In genomic region chr6:135938588-135939215, GRCh38 we compare ENCODE assay signal across 8 cellular contexts.
DNase-seq lines count a peak whose midpoint lies in the region; ATAC-seq and TF ChIP-seq lines count a peak whose summit lies in the region.

No MANE protein-coding gene starts in this region.

- H3K36me3 ChIP-seq in HAP-1 (replicated peaks) (no peaks in the 10 kb centered on the region), gastroesophageal sphincter (no peaks in the 10 kb centered on the region), sigmoid colon (no peaks in the 10 kb centered on the region)

- H3K4me1 ChIP-seq in HAP-1 (0 out of 2 replicates have a peak, but pooled peaks cover 3% of the 10 kb centered on the region), gastroesophageal sphincter (peaks cover 0 to 13% (median 0%) of the 10 kb centered on the region in 3 donors), sigmoid colon (no peaks in the 10 kb centered on the region)

- H3K9me3 ChIP-seq in HAP-1 (no peaks in the 10 kb centered on the region), gastroesophageal sphincter (no peaks in the 10 kb centered on the region), sigmoid colon (no peaks in the 10 kb centered on the region)

- intact Hi-C loops in sigmoid colon (cut with DNase I) = no loop called here

- in situ Hi-C loops in HAP-1 (cut with MboI; ENCODE audit: low sequenced_read_pairs) = no loop called here
- in situ Hi-C loops in SK-MEL-5 (cut with HindIII; ENCODE audit: low pct_unique_long_range_greater_than_20kb, low sequenced_read_pairs) = no loop called here

- peak; percentile 70 for ATAC-seq in gastroesophageal sphincter
- no peak for ATAC-seq in GM19463 (IDR thresholded peaks at IDR 0.05; ENCODE audit: unreplicated experiment)

- TF ChIP-seq POLR2A in gastroesophageal sphincter (IDR thresholded peaks at IDR 0.05) (no peak), sigmoid colon (IDR thresholded peaks at IDR 0.05) (no peak)

- TF ChIP-seq EP300 in gastroesophageal sphincter (IDR thresholded peaks at IDR 0.05) (no peak), sigmoid colon (IDR thresholded peaks at IDR 0.05) (no peak)

- WGBS in gastroesophageal sphincter (ENCODE audit: low coverage in 1 of 2), 2 donors = 39 to 58% methylated on average over 4 to 10 of the region's 10 CpGs
- 61 to 68% methylated on average over 10 of the region's 10 CpGs for WGBS in sigmoid colon, 2 donors

- TF ChIP-seq CTCF in gastroesophageal sphincter (IDR thresholded peaks at IDR 0.05) (peak in 3 of 4 experiments; percentile 20 to 54 (median 37)), sigmoid colon (IDR thresholded peaks at IDR 0.05) (peak in 3 of 4 experiments; percentile 8 to 20 (median 13))

- H3K4me3 ChIP-seq in HAP-1 (no peak overlapping the region), gastroesophageal sphincter (peak overlapping the region; percentile 15 to 23), sigmoid colon (no peak overlapping the region)

- DNase-seq in HAP-1 (ENCODE audit: low spot score in 2 of 2) (peak; percentile 42 to 47), SK-MEL-5 (ENCODE audit: low read depth, low spot score) (peak; percentile 71), sigmoid colon (no peak), NCI-H1930 (lab: John Stamatoyannopoulos, UW) (no peak), GDM1 (lab: John Stamatoyannopoulos, UW) (no peak)
- DNase-seq in activated CD4-positive, alpha-beta T cell treated with anti-CD3 and anti-CD28 coated beads, Interleukin-2, amount 50 U/mL, for 48 hours = no peak

- H3K27me3 ChIP-seq in HAP-1 (ENCODE audit: low read depth) (no peaks in the 10 kb centered on the region), gastroesophageal sphincter (no peaks in the 10 kb centered on the region), sigmoid colon (no peaks in the 10 kb centered on the region)

- peak overlapping the region; percentile 12 to 69 (median 48) for H3K27ac ChIP-seq in gastroesophageal sphincter
- peak overlapping the region in 1 of 4 donors; percentile 28 for H3K27ac ChIP-seq in sigmoid colon

Comparison
In these comparisons a context has a peak if more than half of its experiments do, and no peak if none do; other contexts are left out.
1. DNase-seq: peak in HAP-1 (2 of 2) and SK-MEL-5 (single experiment); none in sigmoid colon (single experiment), activated CD4-positive, alpha-beta T cell treated with anti-CD3 and anti-CD28 coated beads, Interleukin-2, amount 50 U/mL, for 48 hours (0 of 2), NCI-H1930 (0 of 2) and GDM1 (single experiment).
2. H3K4me3 ChIP-seq: peak in gastroesophageal sphincter (2 of 2); none in HAP-1 (single experiment) and sigmoid colon (0 of 4).